In genomic region chr1:11429226-11429625, GRCh38 we compare ENCODE assay signal across 19 cellular contexts. TPM values are rescaled to one million over a fixed set of nuclear protein-coding genes. Genes with fewer than 3 reads are reported as not detected.
DNase-seq lines count a peak whose midpoint lies in the region; ATAC-seq and TF ChIP-seq lines count a peak whose summit lies in the region.
"Had no signal": no experiment of that assay in that cellular context is flagged by ENCODE, and none has a peak within 500 bp of the region (broad histone marks: within the 10 kb centered on the region; RNA-seq: fewer than 3 reads in every experiment).

No MANE protein-coding gene starts in this region.

- H2BK5ac ChIP-seq in mesendoderm (ENCODE audit: low read length), result no peak overlapping the region

- no peak overlapping the region for H3K23ac ChIP-seq in mesendoderm (ENCODE audit: low read length)

- CTCF ChIA-PET in WTC11 (lab: Charles Lee), result interaction anchor here (1.0 kb wide), 1 partner anchor 14 kb away, joined by 3 read pairs; no protein-coding TSS in a partner anchor

- no peak overlapping the region for H3K4me2 ChIP-seq in mesendoderm (ENCODE audit: low read length)
- H3K4me2 ChIP-seq: A549 had no signal

- H3K27me3 ChIP-seq in mesendoderm (ENCODE audit: insufficient read depth, low read length, poor library complexity) (no peaks in the 10 kb centered on the region), MG63 (peaks cover 3% of the 10 kb centered on the region; the same call in 1 of the 2 replicates)

- no peaks in the 10 kb centered on the region for H3K36me3 Mint-ChIP-seq in WTC11
- no peaks in the 10 kb centered on the region for H3K36me3 Mint-ChIP-seq in stimulated activated memory B cell treated with anti-CD40 and anti-IgM and Interleukin-4, amounts not matched to agents 10 μg/mL and 1 μg/mL and 100 μg/mL, for 72 hours

- H3K4me3 ChIP-seq in mesendoderm (ENCODE audit: low read length) (no peak overlapping the region), MG63 (no peak overlapping the region)
- H3K4me3 ChIP-seq: A549, K562 had no signal

- no peak overlapping the region for H3K56ac ChIP-seq in mesendoderm (ENCODE audit: low read length)

- no peak overlapping the region for H2BK120ac ChIP-seq in mesendoderm (ENCODE audit: low read depth, low read length)

- no peaks in the 10 kb centered on the region for H3K79me1 ChIP-seq in mesendoderm (ENCODE audit: low read length)

- H3K18ac ChIP-seq in mesendoderm (ENCODE audit: low read length), result no peak overlapping the region

- peaks cover 7% of the 10 kb centered on the region for H3K4me1 Mint-ChIP-seq in WTC11
- no peaks in the 10 kb centered on the region for H3K4me1 Mint-ChIP-seq in stimulated activated memory B cell treated with anti-CD40 and anti-IgM and Interleukin-4, amounts not matched to agents 10 μg/mL and 1 μg/mL and 100 μg/mL, for 72 hours

- no peak overlapping the region for H4K5ac ChIP-seq in mesendoderm (ENCODE audit: low read length)

- H3K4me3 Mint-ChIP-seq in WTC11, result no peak overlapping the region
- H3K4me3 Mint-ChIP-seq in stimulated activated memory B cell treated with anti-CD40 and anti-IgM and Interleukin-4, amounts not matched to agents 10 μg/mL and 1 μg/mL and 100 μg/mL, for 72 hours, result no peak overlapping the region
- H3K4me3 Mint-ChIP-seq: CD4-positive, alpha-beta T cell had no signal

- no peaks in the 10 kb centered on the region for H3K27me3 Mint-ChIP-seq in WTC11 (ENCODE audit: low read depth)
- H3K27me3 Mint-ChIP-seq in stimulated activated memory B cell treated with anti-CD40 and anti-IgM and Interleukin-4, amounts not matched to agents 10 μg/mL and 1 μg/mL and 100 μg/mL, for 72 hours, result peaks cover 24% of the 10 kb centered on the region
- H3K27me3 Mint-ChIP-seq: CD4-positive, alpha-beta T cell had no signal

- WGBS in mesendoderm (ENCODE audit: extremely low coverage, insufficient coverage, low lambda C conversion rate), result no CpG with 5 or more reads among the region's 6 CpGs

- H4K8ac ChIP-seq in mesendoderm (ENCODE audit: low read depth, low read length), result no peak overlapping the region

- no peaks in the 10 kb centered on the region for H3K9me3 ChIP-seq in MG63
- H3K9me3 ChIP-seq: A549, Caco-2 had no signal

- H3K4me1 ChIP-seq in mesendoderm (ENCODE audit: control insufficient read depth, low read depth, low read length), result no peaks in the 10 kb centered on the region
- H3K4me1 ChIP-seq: A549, Caco-2 had no signal

- H3K9me3 Mint-ChIP-seq in WTC11, result no peaks in the 10 kb centered on the region
- H3K9me3 Mint-ChIP-seq in stimulated activated memory B cell treated with anti-CD40 and anti-IgM and Interleukin-4, amounts not matched to agents 10 μg/mL and 1 μg/mL and 100 μg/mL, for 72 hours, result peaks cover 7% of the 10 kb centered on the region
- H3K9me3 Mint-ChIP-seq: CD4-positive, alpha-beta T cell had no signal

- no peak overlapping the region for H3K27ac Mint-ChIP-seq in WTC11
- H3K27ac Mint-ChIP-seq in stimulated activated memory B cell treated with anti-CD40 and anti-IgM and Interleukin-4, amounts not matched to agents 10 μg/mL and 1 μg/mL and 100 μg/mL, for 72 hours, result no peak overlapping the region
- H3K27ac Mint-ChIP-seq: CD4-positive, alpha-beta T cell had no signal

- TF ChIP-seq POLR2A in erythroblast (IDR thresholded peaks at IDR 0.05; ENCODE audit: low read length), result no peak

- POLR2A ChIA-PET in WTC11 (lab: Charles Lee), result no interaction called here

- H3K9ac ChIP-seq in mesendoderm (ENCODE audit: low read length), result no peak overlapping the region

- DNase-seq in ELF-1 (ENCODE audit: low read depth, low spot score) (peak; percentile 11), WTC11 (ENCODE audit: low spot score) (no peak), mesendoderm (peak; percentile 4), MG63 (no peak), erythroblast (lab: John Stamatoyannopoulos, UW) (no peak), cerebellar cortex (ENCODE audit: low spot score) (no peak)
- DNase-seq: AML-193; Caco-2; CD4-positive, alpha-beta T cell; DMS79 treated with DMSO at 0.1 percent for 48 hours; HCEC 1CT; IMR-90 had no signal

- no peak overlapping the region for H2BK15ac ChIP-seq in mesendoderm (replicated peaks; ENCODE audit: low read depth)

- H2AK5ac ChIP-seq in mesendoderm (ENCODE audit: low read length), result no peak overlapping the region

- no peak overlapping the region for H3K27ac ChIP-seq in mesendoderm (ENCODE audit: low read depth, low read length)
- H3K27ac ChIP-seq: 22Rv1, A549, C4-2B, HL-60 had no signal

- no peak overlapping the region for H3K4ac ChIP-seq in mesendoderm (ENCODE audit: low read depth, low read length)

- H3K79me2 ChIP-seq in mesendoderm (ENCODE audit: control insufficient read depth, insufficient read depth, low read length), result no peaks in the 10 kb centered on the region

- peak; percentile 39; the same call in 1 of the 2 replicates for ATAC-seq in WTC11
- peak; percentile 42 for ATAC-seq in stimulated activated memory B cell treated with anti-CD40 and anti-IgM and Interleukin-4, amounts not matched to agents 10 μg/mL and 1 μg/mL and 100 μg/mL, for 72 hours
- ATAC-seq: A549, K562 had no signal

- no peak for TF ChIP-seq CTCF in WTC11 (IDR thresholded peaks at IDR 0.05)

- H3K36me3 ChIP-seq in mesendoderm (ENCODE audit: control insufficient read depth, insufficient read depth, low read length) (no peaks in the 10 kb centered on the region), MG63 (no peaks in the 10 kb centered on the region)

TF ChIP-seq in WTC11, 78 proteins besides CTCF, POLR2A, EP300 and RAD21 (continues in another document):
- TF ChIP-seq ELF4 (CRISPR knock-in tag; IDR thresholded peaks at IDR 0.05; ENCODE audit: low read depth) (no peak), EMX1 (CRISPR knock-in tag; IDR thresholded peaks at IDR 0.05) (no peak), ZNF232 (CRISPR knock-in tag; IDR thresholded peaks at IDR 0.05) (no peak), CREB1 (CRISPR knock-in tag; IDR thresholded peaks at IDR 0.05) (no peak), ARID4B (CRISPR knock-in tag; IDR thresholded peaks at IDR 0.05; ENCODE audit: borderline replicate concordance) (no peak), NR2C2 (CRISPR knock-in tag; IDR thresholded peaks at IDR 0.05) (no peak), ZNF416 (CRISPR knock-in tag; IDR thresholded peaks at IDR 0.05) (no peak), ZNF121 (CRISPR knock-in tag; IDR thresholded peaks at IDR 0.05) (no peak), GRHL2 (CRISPR knock-in tag; IDR thresholded peaks at IDR 0.05; ENCODE audit: insufficient replicate concordance, severe bottlenecking) (no peak), PRRX2 (CRISPR knock-in tag; IDR thresholded peaks at IDR 0.05) (no peak), TCF7 (CRISPR knock-in tag; IDR thresholded peaks at IDR 0.05; ENCODE audit: low read depth) (no peak), E2F4 (CRISPR knock-in tag; IDR thresholded peaks at IDR 0.05; ENCODE audit: borderline replicate concordance, low read depth) (no peak)

RNA-seq across cellular contexts. Expression of gene DISP3, which starts 49.7 kb away (rescaled TPM):
- 5.9 to 6.1 TPM (median 6.0 TPM) in 3 replicates for total RNA-seq in WTC11 (2021)
- 0.81 TPM for polyA plus RNA-seq in mesendoderm (2013, experiment 1 of 2)
- polyA plus RNA-seq in mesendoderm (2013, experiment 2 of 2), result 0.76 TPM
- total RNA-seq in MG63 (2014; rRNA removed; shearing (Covaris generic); ENCODE audit: low replicate concordance), result 0.16 TPM in 1 of 2 replicates, not detected in the other
- total RNA-seq: G401, IMR-90 had no signal

Comparison
In these comparisons a context has a peak if more than half of its experiments do, and no peak if none do; other contexts are left out.
1. DNase-seq: peak in ELF-1 (single experiment) and mesendoderm (single experiment); none in WTC11 (single experiment), MG63 (single experiment), erythroblast (0 of 2) and cerebellar cortex (single experiment).